ENCODE assay signal across 17 cellular contexts in the genomic region with DNA sequence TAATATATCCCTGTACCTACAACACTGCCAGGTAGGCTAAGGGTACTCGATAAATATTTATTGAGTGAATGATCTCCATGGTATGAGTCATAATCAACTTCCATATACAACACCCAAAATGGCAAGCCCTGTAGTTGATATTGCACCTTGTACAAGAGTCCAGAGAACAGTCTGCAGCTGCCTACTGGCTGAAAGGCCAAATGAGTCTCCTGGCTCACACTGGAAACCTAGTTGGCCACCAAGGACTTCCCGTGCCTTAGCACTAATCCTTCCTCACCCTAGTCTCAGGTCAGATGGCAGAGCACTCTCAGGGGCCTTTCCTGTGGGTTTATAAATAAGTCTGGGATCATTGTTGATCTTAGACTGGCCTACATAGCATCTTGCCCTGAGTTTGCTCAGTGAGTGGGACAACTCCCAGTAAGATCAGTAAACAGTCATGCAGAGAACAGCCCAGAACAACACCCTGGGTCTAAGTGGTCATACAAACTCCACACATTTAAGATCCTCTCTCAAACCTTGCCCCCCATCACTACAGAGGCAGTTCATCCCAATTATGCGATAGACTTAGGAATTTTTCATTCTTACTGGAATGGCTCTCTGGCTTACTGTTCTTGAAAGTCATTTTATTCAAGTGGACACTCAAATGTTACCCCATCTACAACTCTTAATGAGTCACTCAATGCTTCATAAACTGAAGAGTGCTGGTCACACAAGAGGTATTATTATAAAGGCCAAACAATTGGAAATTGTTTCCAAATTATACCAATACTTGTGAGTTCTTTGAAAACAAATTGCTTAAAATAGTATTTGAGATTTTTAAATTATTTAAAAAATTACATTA. TPM values are rescaled to one million over a fixed set of nuclear protein-coding genes. Genes with fewer than 3 reads are reported as not detected.
DNase-seq lines count a peak whose midpoint lies in the region; ATAC-seq and TF ChIP-seq lines count a peak whose summit lies in the region.
"Had no signal": no experiment of that assay in that cellular context is flagged by ENCODE, and none has a peak within 500 bp of the region (broad histone marks: within the 10 kb centered on the region; RNA-seq: fewer than 3 reads in every experiment).

No MANE protein-coding gene starts in this region.

- H3K27ac Mint-ChIP-seq in chondrocyte (ENCODE audit: unreplicated experiment), result no peak overlapping the region

- H3K27me3 Mint-ChIP-seq in chondrocyte (ENCODE audit: low read depth), result peaks cover 4% of the 10 kb centered on the region

- peaks cover 1% of the 10 kb centered on the region for H3K36me3 Mint-ChIP-seq in chondrocyte (ENCODE audit: low read depth)

- H3K9me3 ChIP-seq in WERI-Rb-1 (ENCODE audit: severe bottlenecking) (peaks cover 5% of the 10 kb centered on the region), mucosa of descending colon (peaks cover 6% of the 10 kb centered on the region), skeletal muscle tissue (ENCODE audit: control insufficient read depth in 3 of 3, low read length in 3 of 3) (no peaks in the 10 kb centered on the region)

- H3K4me3 ChIP-seq in WERI-Rb-1 (ENCODE audit: low read depth, low read length) (no peak overlapping the region), mucosa of descending colon (no peak overlapping the region), skeletal muscle tissue (ENCODE audit: low read length in 3 of 3) (peak overlapping the region in 1 of 3 donors; percentile 28)
- H3K4me3 ChIP-seq: GM23248 had no signal

- H3K27me3 ChIP-seq in WERI-Rb-1 (ENCODE audit: insufficient read depth, low read depth, severe bottlenecking) (no peaks in the 10 kb centered on the region), skeletal muscle tissue (ENCODE audit: control insufficient read depth in 3 of 3, insufficient read depth in 3 of 3, low read length in 3 of 3) (no peaks in the 10 kb centered on the region)

- H3K4me1 ChIP-seq in mucosa of descending colon (ENCODE audit: low read depth), result peaks cover 14% of the 10 kb centered on the region
- peaks cover 9 to 26% (median 11%) of the 10 kb centered on the region in 3 donors for H3K4me1 ChIP-seq in skeletal muscle tissue (ENCODE audit: control insufficient read depth in 3 of 3, insufficient read depth in 3 of 3, low read length in 3 of 3)

- ATAC-seq in mucosa of descending colon, result peak; percentile 96
- no peak for ATAC-seq in GM18909 (IDR thresholded peaks at IDR 0.05; ENCODE audit: poor library complexity, unreplicated experiment)
- ATAC-seq: HCT116 had no signal

- TF ChIP-seq CTCF in WERI-Rb-1 (IDR thresholded peaks at IDR 0.05; ENCODE audit: low read depth, low read length) (no peak), mucosa of descending colon (IDR thresholded peaks at IDR 0.05) (no peak), chondrocyte (IDR thresholded peaks at IDR 0.05) (no peak)

- H3K36me3 ChIP-seq in WERI-Rb-1 (no peaks in the 10 kb centered on the region), mucosa of descending colon (ENCODE audit: low read depth) (no peaks in the 10 kb centered on the region), skeletal muscle tissue (ENCODE audit: control insufficient read depth in 3 of 3, insufficient read depth in 3 of 3, low read length in 3 of 3) (no peaks in the 10 kb centered on the region)

- H3K9ac ChIP-seq in skeletal muscle tissue (ENCODE audit: low read depth in 1 of 3, low read length in 3 of 3), result peak overlapping the region in 1 of 3 donors; percentile 65
- H3K9ac ChIP-seq: GM23248 had no signal

- DNase-seq in DMS79 (lab: John Stamatoyannopoulos, UW) (peak; percentile 17), WERI-Rb-1 (peak; percentile 31), mucosa of descending colon (peak in 2 of 3 donors; percentile 43 to 57), chondrocyte (ENCODE audit: low spot score) (no peak), mucosa of gallbladder (ENCODE audit: low spot score) (no peak), pons (ENCODE audit: low spot score) (no peak)
- DNase-seq: DND-41, GDM1, GM23248, NCI-H1436 treated with DMSO at 0.1 percent for 48 hours, NCI-H2081 treated with DMSO at 0.1 percent for 48 hours, NCI-H226, NCI-H526 treated with DMSO at 0.1 percent for 48 hours, SHP77 treated with DMSO at 0.1 percent for 48 hours had no signal

- H3K4me3 Mint-ChIP-seq in chondrocyte (ENCODE audit: unreplicated experiment), result no peak overlapping the region

- H3K27ac ChIP-seq in WERI-Rb-1 (no peak overlapping the region), skeletal muscle tissue (ENCODE audit: low read depth, low read length) (peak overlapping the region; percentile 94)
- H3K27ac ChIP-seq: GM23248 had no signal

- intact Hi-C loops in mucosa of descending colon (cut with DNase I, micrococcal nuclease), result no loop called here

- H3K9me3 Mint-ChIP-seq in chondrocyte (ENCODE audit: low read depth), result peaks cover 8% of the 10 kb centered on the region

- no peaks in the 10 kb centered on the region for H3K4me1 Mint-ChIP-seq in chondrocyte (ENCODE audit: low read depth)

RNA-seq across cellular contexts. Expression of a gene that starts 14.7 kb away (rescaled TPM):
- total RNA-seq in mucosa of descending colon (10 to 100 TPM in 2 of 3 donors, 1 to 10 TPM in 1; 7.2 to 34.9 (median 28.8) TPM), skeletal muscle tissue (3.1 TPM), chondrocyte (1.00 to 1.5 TPM (median 1.2 TPM) in 3 replicates), mucosa of gallbladder (5.6 TPM)
- total RNA-seq: GM23248 had no signal

RNA-seq across cellular contexts. Expression of a gene that starts 28.9 kb away (rescaled TPM):
- total RNA-seq in mucosa of descending colon, result not detected
- total RNA-seq in skeletal muscle tissue, result 156 TPM
- total RNA-seq in chondrocyte, result not detected in 3 replicates
- not detected for total RNA-seq in mucosa of gallbladder
- total RNA-seq: GM23248 had no signal

Comparison
In these comparisons a context has a peak if more than half of its experiments do, and no peak if none do; other contexts are left out.
1. DNase-seq: peak in DMS79 (single experiment), WERI-Rb-1 (single experiment) and mucosa of descending colon (2 of 3); none in chondrocyte (single experiment), mucosa of gallbladder (single experiment) and pons (single experiment).
2. RNA of a gene that starts 28.9 kb away (total RNA-seq): 156 TPM in skeletal muscle tissue (single experiment); not detected in mucosa of descending colon, not detected in chondrocyte and not detected in mucosa of gallbladder (single experiment); every median in the first group is over 100 times any median in the second.